In genomic region chr7:134350682-134351081, GRCh38 we compare ENCODE assay signal across 19 cellular contexts.
"Had no signal": no experiment of that assay in that cellular context is flagged by ENCODE, and none has a peak within 500 bp of the region (broad histone marks: within the 10 kb centered on the region; RNA-seq: fewer than 3 reads in every experiment).

No MANE protein-coding gene starts in this region.

- DNase-seq: activated CD4-positive, alpha-beta T cell treated with anti-CD3 and anti-CD28 coated beads, Interleukin-2, amount 50 U/mL, for 4 hours; activated CD4-positive, CD25-positive, alpha-beta regulatory T cell; activated gamma-delta T cell; activated T-cell treated with anti-CD3 and anti-CD28 coated beads, Interleukin-2, amount 50 U/mL, for 4 hours; cortex of kidney; effector CD8-positive, alpha-beta T cell; heart left ventricle; left lung; psoas muscle; sigmoid colon; stimulated activated CD4-positive, alpha-beta T cell treated with anti-CD3 and anti-CD28 coated beads, Interleukin-12 subunit alpha, Interleukin-12 subunit beta, amount 100 ng/mL, for 4 hours; T-helper 2 cell had no signal

- FAIRE-seq: frontal cortex, TTC549 had no signal

- H3K36me3 ChIP-seq: heart left ventricle, left lung, sigmoid colon, thoracic aorta had no signal

- H3K36me3 Mint-ChIP-seq: memory B cell had no signal

- H3K4me3 Mint-ChIP-seq: activated T-cell treated with anti-CD3 and anti-CD28 coated beads, Interleukin-2, amount 50 U/mL, for 4 hours; central memory CD8-positive, alpha-beta T cell; memory B cell; nephron; stimulated activated naive CD8-positive, alpha-beta T cell treated with anti-CD3 and anti-CD28 coated beads, Interleukin-15, Interleukin-2, amounts not matched to agents 100 ng/mL and 50 ng/mL, for 24 hours had no signal

- ATAC-seq: activated T-cell treated with anti-CD3 and anti-CD28 coated beads, Interleukin-2, amount 50 U/mL, for 4 hours; heart left ventricle; left lung; psoas muscle had no signal

- H3K9me3 Mint-ChIP-seq: activated T-cell treated with anti-CD3 and anti-CD28 coated beads, Interleukin-2, amount 50 U/mL, for 4 hours; central memory CD8-positive, alpha-beta T cell; nephron had no signal

- H3K9me3 ChIP-seq: heart left ventricle, left lung, psoas muscle, sigmoid colon, thoracic aorta had no signal

- H3K27ac ChIP-seq: heart left ventricle, left lung, psoas muscle, sigmoid colon, thoracic aorta had no signal

- H3K4me3 ChIP-seq: heart left ventricle, left lung, psoas muscle, sigmoid colon, thoracic aorta had no signal

- H3K4me1 ChIP-seq: heart left ventricle, left lung, psoas muscle, sigmoid colon had no signal

- H3K4me1 Mint-ChIP-seq: central memory CD8-positive, alpha-beta T cell; memory B cell had no signal

- H3K27ac Mint-ChIP-seq: memory B cell; stimulated activated naive CD8-positive, alpha-beta T cell treated with anti-CD3 and anti-CD28 coated beads, Interleukin-15, Interleukin-2, amounts not matched to agents 100 ng/mL and 50 ng/mL, for 24 hours had no signal
